In genomic region chr10:24825551-24825950, GRCh38 we compare ENCODE assay signal across 17 cellular contexts.
DNase-seq lines count a peak whose midpoint lies in the region; ATAC-seq and TF ChIP-seq lines count a peak whose summit lies in the region.
"Had no signal": no experiment of that assay in that cellular context is flagged by ENCODE, and none has a peak within 500 bp of the region (broad histone marks: within the 10 kb centered on the region; RNA-seq: fewer than 3 reads in every experiment).

No MANE protein-coding gene starts in this region.

- no peak for TF ChIP-seq POLR2A in breast epithelium (IDR thresholded peaks at IDR 0.05)

- CTCF ChIA-PET in MCF 10A (lab: Yijun Ruan, JAX) = no interaction called here

- H3K4me3 Mint-ChIP-seq in MCF 10A (ENCODE audit: unreplicated experiment) = peak overlapping the region; percentile 53
- H3K4me3 Mint-ChIP-seq: activated B cell treated with CpG ODN at 0.5 μM for 24 hours, IgD-negative memory B cell, neural progenitor cell had no signal

- H3K9me3 ChIP-seq in breast epithelium = no peaks in the 10 kb centered on the region
- H3K9me3 ChIP-seq: BLaER1, colonic mucosa had no signal

- no peak for DNase-seq in MCF 10A (ENCODE audit: unreplicated experiment)
- no peak for DNase-seq in breast epithelium (ENCODE audit: low spot score in 2 of 2)
- DNase-seq in fibroblast of gingiva (ENCODE audit: low read depth) = peak; percentile 17
- DNase-seq in superior temporal gyrus (ENCODE audit: extremely low spot score) = peak; percentile 50
- no peak for DNase-seq in stimulated activated CD4-positive, alpha-beta T cell treated with anti-CD3 and anti-CD28 coated beads, Interleukin-1b, Interleukin-23, amount 100 ng/mL, for 48 hours
- DNase-seq: activated B cell treated with CpG ODN at 0.5 μM for 24 hours; activated effector memory CD4-positive, alpha-beta T cell treated with Interleukin-2 at 50 U/mL for 16 hours; colonic mucosa; GDM1; stimulated activated CD4-positive, alpha-beta T cell treated with anti-CD3 and anti-CD28 coated beads, Interleukin-12 subunit alpha, Interleukin-12 subunit beta, amount 100 ng/mL, for 4 hours had no signal

- no peaks in the 10 kb centered on the region for H3K27me3 Mint-ChIP-seq in MCF 10A (ENCODE audit: insufficient read depth, unreplicated experiment)
- H3K27me3 Mint-ChIP-seq: activated B cell treated with CpG ODN at 0.5 μM for 24 hours, IgD-negative memory B cell had no signal

- H3K4me1 Mint-ChIP-seq in MCF 10A (ENCODE audit: insufficient read depth, unreplicated experiment) = peaks cover 38% of the 10 kb centered on the region

- no TSS peak for BruUV-seq in MCF 10A (replicated peaks; lab: Mats Ljungman, UMichigan)

- no peaks in the 10 kb centered on the region for H3K36me3 ChIP-seq in breast epithelium
- H3K36me3 ChIP-seq: BLaER1, colonic mucosa, neural progenitor cell had no signal

- peaks cover 7% of the 10 kb centered on the region for H3K36me3 Mint-ChIP-seq in MCF 10A (ENCODE audit: insufficient read depth, unreplicated experiment)
- H3K36me3 Mint-ChIP-seq: neural progenitor cell had no signal

- intact Hi-C loops in MCF 10A (cut with micrococcal nuclease) (loop anchor here (5.0 kb wide), 1 partner anchor 77 kb away; no protein-coding TSS in a partner anchor), breast epithelium (cut with DNase I; ENCODE audit: low total_unique reads) (no loop called here)

- H3K27ac Mint-ChIP-seq in MCF 10A (ENCODE audit: low read depth, unreplicated experiment) = no peak overlapping the region
- H3K27ac Mint-ChIP-seq: activated B cell treated with CpG ODN at 0.5 μM for 24 hours, IgD-negative memory B cell, neural progenitor cell had no signal

- ATAC-seq in SK-N-SH treated with all-trans-retinoic acid at 6 μM for 48 hours (peak; percentile 52), HG03135 (IDR thresholded peaks at IDR 0.05; ENCODE audit: unreplicated experiment) (no peak), GM21717 (IDR thresholded peaks at IDR 0.05; ENCODE audit: unreplicated experiment) (no peak)

- H3K4me1 ChIP-seq in breast epithelium = no peaks in the 10 kb centered on the region
- H3K4me1 ChIP-seq: BLaER1, colonic mucosa, neural progenitor cell had no signal

- TF ChIP-seq CTCF in MCF 10A (IDR thresholded peaks at IDR 0.05; ENCODE audit: unreplicated experiment) = no peak
- TF ChIP-seq CTCF in breast epithelium (IDR thresholded peaks at IDR 0.05) = no peak

- H3K27me3 ChIP-seq in breast epithelium = no peaks in the 10 kb centered on the region
- H3K27me3 ChIP-seq: BLaER1, colonic mucosa, neural progenitor cell had no signal

- H3K27ac ChIP-seq in breast epithelium = no peak overlapping the region
- H3K27ac ChIP-seq: BLaER1, colonic mucosa, neural progenitor cell, SK-N-MC had no signal

- POLR2A ChIA-PET in MCF 10A (lab: Yijun Ruan, JAX) = interaction anchor here (0.8 to 2.6 kb wide), 5 partner anchors 24 to 133 kb away, joined by 3 to 9 read pairs (median 4); no protein-coding TSS in a partner anchor

- no peak overlapping the region for H3K4me3 ChIP-seq in breast epithelium
- H3K4me3 ChIP-seq: BLaER1, colonic mucosa, neural progenitor cell had no signal

- H3K9me3 Mint-ChIP-seq in MCF 10A (ENCODE audit: unreplicated experiment) = no peaks in the 10 kb centered on the region
- H3K9me3 Mint-ChIP-seq: activated B cell treated with CpG ODN at 0.5 μM for 24 hours, IgD-negative memory B cell, neural progenitor cell had no signal

TF ChIP-seq in SK-N-SH treated with all-trans-retinoic acid at 6 μM for 48 hours, 23 proteins besides CTCF, POLR2A, EP300 and RAD21:
- TF ChIP-seq ZFP3 (CRISPR knock-in tag; IDR thresholded peaks at IDR 0.05) (no peak), CSRNP3 (CRISPR knock-in tag; IDR thresholded peaks at IDR 0.05) (no peak), POU6F1 (CRISPR knock-in tag; IDR thresholded peaks at IDR 0.05; ENCODE audit: borderline replicate concordance, low read depth) (no peak), ZNF8 (CRISPR knock-in tag; IDR thresholded peaks at IDR 0.05) (no peak), OSR1 (CRISPR knock-in tag; IDR thresholded peaks at IDR 0.05) (no peak), ZNF70 (CRISPR knock-in tag; IDR thresholded peaks at IDR 0.05) (no peak), ZNF565 (CRISPR knock-in tag; conservative IDR thresholded peaks at IDR 0.05; ENCODE audit: low read depth) (no peak), BACH2 (CRISPR knock-in tag; IDR thresholded peaks at IDR 0.05; ENCODE audit: borderline replicate concordance) (no peak), ZC3H10 (CRISPR knock-in tag; IDR thresholded peaks at IDR 0.05) (no peak), PPARA (CRISPR knock-in tag; IDR thresholded peaks at IDR 0.05; ENCODE audit: borderline replicate concordance) (no peak), TCF4 (CRISPR knock-in tag; IDR thresholded peaks at IDR 0.05; ENCODE audit: borderline replicate concordance) (no peak), SNAI2 (CRISPR knock-in tag; IDR thresholded peaks at IDR 0.05) (no peak), TSHZ2 (CRISPR knock-in tag; IDR thresholded peaks at IDR 0.05) (no peak)

Comparison
In these comparisons a context has a peak if more than half of its experiments do, and no peak if none do; other contexts are left out.
1. DNase-seq: peak in fibroblast of gingiva (single experiment) and superior temporal gyrus (single experiment); none in MCF 10A (single experiment), breast epithelium (0 of 2) and stimulated activated CD4-positive, alpha-beta T cell treated with anti-CD3 and anti-CD28 coated beads, Interleukin-1b, Interleukin-23, amount 100 ng/mL, for 48 hours (single experiment).